ENCODE assay signal across 8 cellular contexts in genomic region chr2:64767670-64768425, GRCh38.
DNase-seq lines count a peak whose midpoint lies in the region; ATAC-seq lines count a peak whose summit lies in the region.

No MANE protein-coding gene starts in this region.

- DNase-seq in AG20443 (ENCODE audit: low spot score) (peak; percentile 93), NCI-H2196 treated with DMSO at 0.1 percent for 48 hours (lab: John Stamatoyannopoulos, UW; ENCODE audit: unreplicated experiment) (peak; percentile 13), cerebellar cortex (ENCODE audit: low spot score) (peak; percentile 95), kidney glomerular epithelial cell (lab: John Stamatoyannopoulos, UW) (peak; percentile 94)
- peak; percentile 55 for DNase-seq in activated CD4-positive, CD25-positive, alpha-beta regulatory T cell treated with anti-CD3 and anti-CD28 coated beads, Interleukin-2, amount 50 U/mL, for 16 hours (ENCODE audit: low read depth, low spot score)
- DNase-seq in stimulated activated CD4-positive, alpha-beta T cell treated with anti-CD3 and anti-CD28 coated beads, Interleukin-15, amount 100 ng/mL, for 48 hours (ENCODE audit: low read depth in 2 of 2): peak; percentile 56 to 64

- peak; percentile 83 for ATAC-seq in GM18909 (IDR thresholded peaks at IDR 0.05; ENCODE audit: poor library complexity, unreplicated experiment)
- peak; percentile 72 for ATAC-seq in HG03139 (IDR thresholded peaks at IDR 0.05; ENCODE audit: unreplicated experiment)

Comparison
In these comparisons a context has a peak if more than half of its experiments do, and no peak if none do; other contexts are left out.
1. Peak in every context shown above with its lines: DNase-seq and ATAC-seq.
2. DNase-seq: peak in every context shown above with its lines; median percentile 95 in cerebellar cortex; 94 in kidney glomerular epithelial cell; 93 in AG20443; 60 in stimulated activated CD4-positive, alpha-beta T cell treated with anti-CD3 and anti-CD28 coated beads, Interleukin-15, amount 100 ng/mL, for 48 hours; 55 in activated CD4-positive, CD25-positive, alpha-beta regulatory T cell treated with anti-CD3 and anti-CD28 coated beads, Interleukin-2, amount 50 U/mL, for 16 hours; 13 in NCI-H2196 treated with DMSO at 0.1 percent for 48 hours.